ENCODE assay signal across 1 cellular context in genomic region chr17:61980535-61980934, GRCh38.
TF ChIP-seq lines count a peak whose summit lies in the region.

No MANE protein-coding gene starts in this region.

TF ChIP-seq in K562, 482 proteins besides CTCF, POLR2A, EP300 and RAD21:
- peak in 1 of 3 experiments; percentile 51; a peak in 1 of 6 replicates for TF ChIP-seq ZBTB11 (CRISPR knock-in tag; IDR thresholded peaks at IDR 0.05)
- TF ChIP-seq NKRF (IDR thresholded peaks at IDR 0.05; ENCODE audit: borderline replicate concordance): no peak
- no peak for TF ChIP-seq ARID4B (CRISPR knock-in tag; IDR thresholded peaks at IDR 0.05)
